In genomic region chr9:36036253-36036779, GRCh38 we compare ENCODE assay signal across 9 cellular contexts. TPM values are rescaled to one million over a fixed set of nuclear protein-coding genes. Genes with fewer than 3 reads are reported as not detected.
DNase-seq lines count a peak whose midpoint lies in the region; ATAC-seq, FAIRE-seq and TF ChIP-seq lines count a peak whose summit lies in the region.
"Had no signal": no experiment of that assay in that cellular context is flagged by ENCODE, and none has a peak within 500 bp of the region (broad histone marks: within the 10 kb centered on the region; RNA-seq: fewer than 3 reads in every experiment).

No MANE protein-coding gene starts in this region.

- H3K36me3 Mint-ChIP-seq in activated naive CD8-positive, alpha-beta T cell treated with anti-CD3 and anti-CD28 coated beads, Interleukin-2, amount 10 ng/mL, durations not matched to agents 7 days and 5 days, result no peaks in the 10 kb centered on the region

- TF ChIP-seq EP300 in SK-N-SH (IDR thresholded peaks at IDR 0.05; ENCODE audit: borderline replicate concordance in 1 of 2, low read depth in 1 of 2, low read length in 1 of 2), result no peak

- DNase-seq in SK-N-SH (no peak), keratinocyte (ENCODE audit: low read depth, low spot score) (no peak), retina (no peak), NCI-H526 (lab: John Stamatoyannopoulos, UW) (no peak)
- no peak for DNase-seq in activated naive CD8-positive, alpha-beta T cell treated with anti-CD3 and anti-CD28 coated beads, Interleukin-2, amount 10 ng/mL, durations not matched to agents 7 days and 5 days
- no peak for DNase-seq in effector CD4-positive, alpha-beta T cell

- H3F3A ChIP-seq in SK-N-SH (replicated peaks; ENCODE audit: insufficient read depth), result peaks cover 37% of the 10 kb centered on the region

- peak overlapping the region; percentile 91; the same call in 1 of the 2 replicates for H3K9ac ChIP-seq in SK-N-SH
- H3K9ac ChIP-seq in keratinocyte (ENCODE audit: control insufficient read depth, extremely low read depth, insufficient read depth, low read length), result peak overlapping the region; percentile 4
- peak overlapping the region in 1 of 2 donors; percentile 29 for H3K9ac ChIP-seq in stomach smooth muscle (ENCODE audit: low read length in 2 of 2)

- H3K4me1 ChIP-seq in SK-N-SH (ENCODE audit: control insufficient read depth in 1 of 2, insufficient read depth in 2 of 2, low read depth in 1 of 2, low read length in 1 of 2) (peaks cover 6 to 21% of the 10 kb centered on the region in 2 experiments), keratinocyte (ENCODE audit: control insufficient read depth, extremely low read depth, insufficient read depth, low read length) (peaks cover 20% of the 10 kb centered on the region), stomach smooth muscle (ENCODE audit: control insufficient read depth, insufficient read depth, low read length) (peaks cover 8% of the 10 kb centered on the region)

- peaks cover 23% of the 10 kb centered on the region for H3K27me3 Mint-ChIP-seq in activated naive CD8-positive, alpha-beta T cell treated with anti-CD3 and anti-CD28 coated beads, Interleukin-2, amount 10 ng/mL, durations not matched to agents 7 days and 5 days

- CTCF ChIA-PET in SK-N-SH (lab: Yijun Ruan, JAX), result interaction anchor here (0.6 to 5.5 kb wide), 11 partner anchors 8 to 291 kb away, joined by 3 to 38 read pairs (median 5); no protein-coding TSS in a partner anchor

- no peaks in the 10 kb centered on the region for H3K27me3 ChIP-seq in SK-N-SH (ENCODE audit: insufficient read depth)
- H3K27me3 ChIP-seq in keratinocyte (ENCODE audit: control insufficient read depth, extremely low read depth, insufficient read depth, low read length), result no peaks in the 10 kb centered on the region
- no peaks in the 10 kb centered on the region for H3K27me3 ChIP-seq in stomach smooth muscle (ENCODE audit: control insufficient read depth in 1 of 2, insufficient read depth in 2 of 2, low read length in 2 of 2)

- H3K36me3 ChIP-seq in SK-N-SH (replicated peaks in 1 of 2; ENCODE audit: control insufficient read depth in 1 of 2, insufficient read depth in 2 of 2, low read length in 1 of 2) (no peaks in the 10 kb centered on the region), keratinocyte (ENCODE audit: control insufficient read depth in 2 of 2, extremely low read depth in 1 of 2, insufficient read depth in 2 of 2, low read length in 2 of 2) (no peaks in the 10 kb centered on the region), stomach smooth muscle (ENCODE audit: control insufficient read depth in 2 of 2, insufficient read depth in 2 of 2, low read length in 2 of 2) (no peaks in the 10 kb centered on the region)

- peak overlapping the region; percentile 72 to 81 for H3K4me3 ChIP-seq in SK-N-SH (ENCODE audit: low read depth in 2 of 2, low read length in 1 of 2)
- H3K4me3 ChIP-seq in keratinocyte (ENCODE audit: control insufficient read depth in 2 of 3, extremely low read depth in 1 of 3, insufficient read depth in 2 of 3, low read depth in 1 of 3, low read length in 3 of 3), result peak overlapping the region in 1 of 3 experiments; percentile 83
- peak overlapping the region; percentile 79 to 86 for H3K4me3 ChIP-seq in stomach smooth muscle (ENCODE audit: low read length in 2 of 2)

- no peak for FAIRE-seq in keratinocyte (lab: Jason Lieb, UNC)

- H3K9me3 ChIP-seq in SK-N-SH (no peaks in the 10 kb centered on the region), keratinocyte (ENCODE audit: control insufficient read depth, low read depth, low read length) (no peaks in the 10 kb centered on the region), stomach smooth muscle (ENCODE audit: control insufficient read depth in 2 of 2, low read length in 2 of 2) (no peaks in the 10 kb centered on the region)

- H3K4me3 Mint-ChIP-seq in activated naive CD8-positive, alpha-beta T cell treated with anti-CD3 and anti-CD28 coated beads, Interleukin-2, amount 10 ng/mL, durations not matched to agents 7 days and 5 days, result peak overlapping the region; percentile 78

- dilution Hi-C loops in keratinocyte (cut with MboI; ENCODE audit: extremely low pct_ligation_motif_present, low sequenced_read_pairs), result no loop called here

- 83% methylated on average over 18 of the region's 20 CpGs for WGBS in SK-N-SH (ENCODE audit: low lambda C conversion rate)

- no peak for TF ChIP-seq CTCF in SK-N-SH (IDR thresholded peaks at IDR 0.05)
- no peak for TF ChIP-seq CTCF in keratinocyte (optimal IDR thresholded peaks at IDR 0.05 in 1 of 3, IDR thresholded peaks at IDR 0.05 in 1 of 3, conservative IDR thresholded peaks at IDR 0.05 in 1 of 3; ENCODE audit: extremely low read depth in 1 of 3, insufficient read depth in 2 of 3, low read length in 3 of 3)

- peaks cover 46% of the 10 kb centered on the region for H3K79me2 ChIP-seq in SK-N-SH (ENCODE audit: insufficient read depth)
- peaks cover 14% of the 10 kb centered on the region for H3K79me2 ChIP-seq in keratinocyte (ENCODE audit: control insufficient read depth, insufficient read depth, low read length)

- TF ChIP-seq RAD21 in SK-N-SH (IDR thresholded peaks at IDR 0.05; ENCODE audit: low read length), result no peak

- no peaks in the 10 kb centered on the region for H3K9me2 ChIP-seq in SK-N-SH

- POLR2A ChIA-PET in SK-N-SH (lab: Yijun Ruan, JAX), result no interaction called here
- POLR2A ChIA-PET in activated naive CD8-positive, alpha-beta T cell treated with anti-CD3 and anti-CD28 coated beads, Interleukin-2, amount 10 ng/mL, durations not matched to agents 7 days and 5 days (lab: Charles Lee), result no interaction called here

- H4K20me1 ChIP-seq in SK-N-SH (ENCODE audit: insufficient read depth), result peaks cover 4% of the 10 kb centered on the region; the same call in 1 of the 2 replicates
- no peaks in the 10 kb centered on the region for H4K20me1 ChIP-seq in keratinocyte (ENCODE audit: control insufficient read depth, extremely low read depth, insufficient read depth, low read length)

- H3K4me2 ChIP-seq in SK-N-SH, result peak overlapping the region; percentile 75
- peak overlapping the region; percentile 65 for H3K4me2 ChIP-seq in keratinocyte (ENCODE audit: control insufficient read depth, extremely low read depth, insufficient read depth, low read depth, low read length)

- peak overlapping the region; percentile 94 for H2AFZ ChIP-seq in SK-N-SH (ENCODE audit: low read depth)
- peak overlapping the region; percentile 72 for H2AFZ ChIP-seq in keratinocyte (ENCODE audit: control insufficient read depth, low read length)

- H3K27ac ChIP-seq in SK-N-SH (ENCODE audit: low read depth in 2 of 2, low read length in 1 of 2) (peak overlapping the region; percentile 35 to 79; a peak in 2 of 4 replicates), keratinocyte (ENCODE audit: control insufficient read depth, insufficient read depth, low read length) (no peak overlapping the region), stomach smooth muscle (ENCODE audit: low read length) (no peak overlapping the region)
- H3K27ac ChIP-seq: 22Rv1 had no signal

- H3K9me1 ChIP-seq in keratinocyte (ENCODE audit: control insufficient read depth, extremely low read depth, insufficient read depth, low read length), result no peaks in the 10 kb centered on the region

- no peaks in the 10 kb centered on the region for H3K9me3 Mint-ChIP-seq in activated naive CD8-positive, alpha-beta T cell treated with anti-CD3 and anti-CD28 coated beads, Interleukin-2, amount 10 ng/mL, durations not matched to agents 7 days and 5 days

- ATAC-seq in SK-N-SH treated with all-trans-retinoic acid at 6 μM for 48 hours, result no peak
- ATAC-seq in activated naive CD8-positive, alpha-beta T cell treated with anti-CD3 and anti-CD28 coated beads, Interleukin-2, amount 10 ng/mL, durations not matched to agents 7 days and 5 days (ENCODE audit: low read depth), result no peak

- peaks cover 17% of the 10 kb centered on the region for H3K4me1 Mint-ChIP-seq in activated naive CD8-positive, alpha-beta T cell treated with anti-CD3 and anti-CD28 coated beads, Interleukin-2, amount 10 ng/mL, durations not matched to agents 7 days and 5 days

- peak overlapping the region; percentile 63 for H3K27ac Mint-ChIP-seq in activated naive CD8-positive, alpha-beta T cell treated with anti-CD3 and anti-CD28 coated beads, Interleukin-2, amount 10 ng/mL, durations not matched to agents 7 days and 5 days

TF ChIP-seq in SK-N-SH, 30 proteins besides CTCF, POLR2A, EP300 and RAD21 (continues in another document):
- no peak for TF ChIP-seq NRF1 (IDR thresholded peaks at IDR 0.05; ENCODE audit: low read depth, low read length)
- TF ChIP-seq MXI1 (IDR thresholded peaks at IDR 0.05; ENCODE audit: low read depth, low read length), result no peak
- TF ChIP-seq RCOR1 (IDR thresholded peaks at IDR 0.05; ENCODE audit: low read length), result 0 out of 2 replicates have a peak, but pooled peaks have one; percentile 40

TF ChIP-seq in SK-N-SH treated with all-trans-retinoic acid at 6 μM for 48 hours, 23 proteins besides CTCF, POLR2A, EP300 and RAD21 (continues in another document):
- no peak for TF ChIP-seq OSR1 (CRISPR knock-in tag; IDR thresholded peaks at IDR 0.05)
- no peak for TF ChIP-seq POU6F1 (CRISPR knock-in tag; IDR thresholded peaks at IDR 0.05; ENCODE audit: borderline replicate concordance, low read depth)
- no peak for TF ChIP-seq ZC3H10 (CRISPR knock-in tag; IDR thresholded peaks at IDR 0.05)
- TF ChIP-seq CSDC2 (CRISPR knock-in tag; IDR thresholded peaks at IDR 0.05), result no peak

RNA-seq across cellular contexts. Expression of gene RECK, which starts 0.4 kb away (rescaled TPM):
- polyA plus RNA-seq in SK-N-SH (2012; rRNA removed) (22.8 and 27.3 TPM in 2 replicates), keratinocyte (3.3 to 4.6 TPM (median 4.0 TPM) in 3 replicates)
- 26.6 and 29.4 TPM in 2 replicates for polyA plus RNA-seq in SK-N-SH (2012; cell fraction: cytosol; rRNA removed)
- 22.2 and 34.2 TPM in 2 replicates for polyA plus RNA-seq in SK-N-SH (2012; cell fraction: nucleus; rRNA removed)
- total RNA-seq in activated naive CD8-positive, alpha-beta T cell treated with anti-CD3 and anti-CD28 coated beads, Interleukin-2, amount 10 ng/mL, durations not matched to agents 7 days and 5 days, result 1 to 10 TPM; 8.8 to 9.3 TPM
- 1.6 TPM for polyA plus RNA-seq in keratinocyte (2011; ENCODE audit: low read depth)
- polyA plus RNA-seq in keratinocyte (2011; cell fraction: cytosol; rRNA removed), result 2.4 and 4.2 TPM in 2 replicates
- polyA plus RNA-seq in keratinocyte (2011; cell fraction: nucleus; rRNA removed), result 7.0 and 7.8 TPM in 2 replicates
- polyA plus RNA-seq in keratinocyte (2012; ENCODE audit: low replicate concordance), result 1.5 and 3.4 TPM in 2 replicates
- polyA minus RNA-seq in keratinocyte, result 0.89 to 5.4 TPM (median 5.2 TPM) in 3 replicates
- polyA minus RNA-seq in keratinocyte (2011; cell fraction: cytosol; rRNA and poly(A)+ RNA removed), result 3.6 TPM
- 4.1 and 10.2 TPM in 2 replicates for polyA minus RNA-seq in keratinocyte (2011; cell fraction: nucleus; rRNA and poly(A)+ RNA removed)

Comparison
In these comparisons a context has a peak if more than half of its experiments do, and no peak if none do; other contexts are left out.
1. H3K27ac ChIP-seq: peak in SK-N-SH (2 of 2); none in keratinocyte (single experiment) and stomach smooth muscle (single experiment).